26 cellular contexts compared by ENCODE assay signal in the genomic region with DNA sequence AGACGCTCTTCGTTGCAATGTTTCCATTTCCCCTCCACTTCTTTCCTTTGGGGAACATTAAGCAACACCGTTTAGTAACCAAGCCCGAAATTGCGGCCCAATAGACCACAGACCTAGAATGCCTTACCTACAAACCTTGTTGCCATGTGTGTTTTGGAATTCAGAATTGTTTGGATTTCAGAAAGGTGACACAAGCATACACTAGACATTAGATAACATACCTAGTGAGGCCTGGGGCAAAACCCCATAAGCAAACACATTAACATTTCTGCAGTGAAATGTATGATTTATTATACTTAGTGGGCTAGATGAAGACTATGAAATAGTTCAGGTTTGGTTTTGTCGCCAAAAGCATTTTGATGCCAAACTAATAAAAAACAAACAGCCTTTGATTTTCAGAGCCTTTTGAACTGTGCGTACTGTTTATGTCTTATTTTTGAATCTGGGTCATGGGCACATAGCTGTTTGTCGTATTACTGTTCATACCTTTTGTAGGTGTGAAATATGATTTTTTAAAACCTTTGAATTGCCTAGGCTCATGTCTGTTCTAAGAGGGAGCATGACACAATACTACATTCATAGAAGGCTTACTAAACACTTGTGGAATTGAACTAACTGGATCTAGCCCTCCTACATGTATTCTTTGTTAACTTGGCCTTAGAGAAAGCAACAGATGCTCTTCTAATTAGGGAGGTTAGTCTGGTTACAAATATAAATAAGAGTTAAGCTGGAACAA.
"Had no signal": no experiment of that assay in that cellular context is flagged by ENCODE, and none has a peak within 500 bp of the region (broad histone marks: within the 10 kb centered on the region; RNA-seq: fewer than 3 reads in every experiment).

No MANE protein-coding gene starts in this region.

- FAIRE-seq: endometrium, frontal cortex, kidney had no signal

- H2AFZ ChIP-seq: neural progenitor cell had no signal

- ATAC-seq: esophagus mucosa; left cardiac atrium; lower lobe of right lung; natural killer cell treated with Interleukin-12 subunit alpha and Interleukin-12 subunit beta and Interleukin-15 and Interleukin-18, amount 100 ng/mL, for 72 hours; stimulated activated memory B cell treated with anti-CD40 and anti-IgM and Interleukin-4, amounts not matched to agents 10 μg/mL and 1 μg/mL and 100 μg/mL, for 72 hours; upper lobe of right lung had no signal

- DNase-seq: cortex of kidney; dorsolateral prefrontal cortex; effector memory CD4-positive, alpha-beta T cell; glutamatergic neuron; immature natural killer cell; kidney; left cardiac atrium; left ventricle myocardium inferior; lower lobe of right lung; nucleus accumbens; ovary; stimulated activated CD4-positive, alpha-beta T cell treated with anti-CD3 and anti-CD28 coated beads, Interleukin-4, amount 100 ng/mL, for 1 hour; stimulated activated CD8-positive, alpha-beta memory T cell treated with anti-CD3 and anti-CD28 coated beads, Interleukin-4, amount 100 ng/mL, for 48 hours; tibial artery; upper lobe of right lung had no signal

- H3K36me3 Mint-ChIP-seq: immature natural killer cell; memory B cell; mesothelial cell of epicardium; natural killer cell treated with Interleukin-12 subunit alpha and Interleukin-12 subunit beta and Interleukin-15 and Interleukin-18, amount 100 ng/mL, for 72 hours; neural progenitor cell; stimulated activated memory B cell treated with anti-CD40 and anti-IgM and Interleukin-4, amounts not matched to agents 10 μg/mL and 1 μg/mL and 100 μg/mL, for 72 hours had no signal

- H3K4me3 ChIP-seq: dorsolateral prefrontal cortex, left ventricle myocardium inferior, lower lobe of right lung, neural progenitor cell, ovary, right atrium auricular region, tibial artery, upper lobe of right lung, vagina had no signal

- H3K4me1 Mint-ChIP-seq: immature natural killer cell; memory B cell; neural progenitor cell; stimulated activated memory B cell treated with anti-CD40 and anti-IgM and Interleukin-4, amounts not matched to agents 10 μg/mL and 1 μg/mL and 100 μg/mL, for 72 hours had no signal

- H3K27ac ChIP-seq: dorsolateral prefrontal cortex, left ventricle myocardium inferior, lower lobe of right lung, neural progenitor cell, ovary, right atrium auricular region, tibial artery, upper lobe of right lung, vagina had no signal

- H3K27ac Mint-ChIP-seq: immature natural killer cell; memory B cell; mesothelial cell of epicardium; natural killer cell treated with Interleukin-12 subunit alpha and Interleukin-12 subunit beta and Interleukin-15 and Interleukin-18, amount 100 ng/mL, for 72 hours; neural progenitor cell; stimulated activated memory B cell treated with anti-CD40 and anti-IgM and Interleukin-4, amounts not matched to agents 10 μg/mL and 1 μg/mL and 100 μg/mL, for 72 hours; stimulated activated naive CD8-positive, alpha-beta T cell treated with anti-CD3 and anti-CD28 coated beads, Interleukin-15, Interleukin-2, amounts not matched to agents 100 ng/mL and 50 ng/mL, for 24 hours had no signal

- H3K9me3 ChIP-seq: left ventricle myocardium inferior, lower lobe of right lung, ovary, right atrium auricular region, tibial artery, upper lobe of right lung, vagina had no signal

- H3K4me3 Mint-ChIP-seq: immature natural killer cell; memory B cell; mesothelial cell of epicardium; natural killer cell treated with Interleukin-12 subunit alpha and Interleukin-12 subunit beta and Interleukin-15 and Interleukin-18, amount 100 ng/mL, for 72 hours; neural progenitor cell; stimulated activated memory B cell treated with anti-CD40 and anti-IgM and Interleukin-4, amounts not matched to agents 10 μg/mL and 1 μg/mL and 100 μg/mL, for 72 hours; stimulated activated naive CD8-positive, alpha-beta T cell treated with anti-CD3 and anti-CD28 coated beads, Interleukin-15, Interleukin-2, amounts not matched to agents 100 ng/mL and 50 ng/mL, for 24 hours had no signal

- H3K9me3 Mint-ChIP-seq: immature natural killer cell; memory B cell; mesothelial cell of epicardium; natural killer cell treated with Interleukin-12 subunit alpha and Interleukin-12 subunit beta and Interleukin-15 and Interleukin-18, amount 100 ng/mL, for 72 hours; neural progenitor cell; stimulated activated memory B cell treated with anti-CD40 and anti-IgM and Interleukin-4, amounts not matched to agents 10 μg/mL and 1 μg/mL and 100 μg/mL, for 72 hours; stimulated activated naive CD8-positive, alpha-beta T cell treated with anti-CD3 and anti-CD28 coated beads, Interleukin-15, Interleukin-2, amounts not matched to agents 100 ng/mL and 50 ng/mL, for 24 hours had no signal

- H3K9ac ChIP-seq: neural progenitor cell had no signal

- H3K27me3 ChIP-seq: neural progenitor cell, ovary, right atrium auricular region, tibial artery, upper lobe of right lung, vagina had no signal

- H3K4me1 ChIP-seq: left ventricle myocardium inferior, lower lobe of right lung, neural progenitor cell, right atrium auricular region, tibial artery, upper lobe of right lung, vagina had no signal

- H3K4me2 ChIP-seq: neural progenitor cell had no signal

- H3K36me3 ChIP-seq: left ventricle myocardium inferior, lower lobe of right lung, neural progenitor cell, ovary, right atrium auricular region, tibial artery, upper lobe of right lung, vagina had no signal
